In genomic region chr5:174313615-174314014, GRCh38 we compare ENCODE assay signal across 17 cellular contexts.
DNase-seq lines count a peak whose midpoint lies in the region; ATAC-seq, FAIRE-seq and TF ChIP-seq lines count a peak whose summit lies in the region.
"Had no signal": no experiment of that assay in that cellular context is flagged by ENCODE, and none has a peak within 500 bp of the region (broad histone marks: within the 10 kb centered on the region; RNA-seq: fewer than 3 reads in every experiment).

No MANE protein-coding gene starts in this region.

- H3K27ac ChIP-seq in trophoblast cell (ENCODE audit: low read depth, low read length) (no peak overlapping the region), upper lobe of right lung (no peak overlapping the region)
- H3K27ac ChIP-seq: BLaER1 had no signal

- no peak overlapping the region for H4K8ac ChIP-seq in trophoblast cell (ENCODE audit: low read depth, low read length)

- H2BK5ac ChIP-seq in trophoblast cell (ENCODE audit: low read depth, low read length, poor library complexity): no peak overlapping the region

- H3K79me2 ChIP-seq in trophoblast cell (ENCODE audit: control insufficient read depth, insufficient read depth, low read length, poor library complexity): no peaks in the 10 kb centered on the region

- WGBS in trophoblast cell (ENCODE audit: extremely low coverage, insufficient coverage, insufficient read length): no CpG with 5 or more reads among the region's 5 CpGs

- no peaks in the 10 kb centered on the region for H3K79me1 ChIP-seq in trophoblast cell (ENCODE audit: low read length)

- H3K18ac ChIP-seq in trophoblast cell (ENCODE audit: low read length): no peak overlapping the region

- no peak overlapping the region for H3K23ac ChIP-seq in trophoblast cell (ENCODE audit: low read length)

- H3K4me1 ChIP-seq in trophoblast cell (ENCODE audit: control insufficient read depth in 1 of 2, insufficient read depth in 2 of 2, low read length in 2 of 2): peaks cover 0 to 6% of the 10 kb centered on the region in 2 experiments
- no peaks in the 10 kb centered on the region for H3K4me1 ChIP-seq in upper lobe of right lung
- H3K4me1 ChIP-seq: HAP-1 had no signal

- H3K4me3 ChIP-seq in bronchial epithelial cell (ENCODE audit: low read depth, low read length) (no peak overlapping the region), trophoblast cell (ENCODE audit: low read depth, low read length) (peak overlapping the region; percentile 18), upper lobe of right lung (no peak overlapping the region)
- H3K4me3 ChIP-seq: BLaER1, HAP-1 had no signal

- H3K4me2 ChIP-seq in trophoblast cell (ENCODE audit: low read length): no peak overlapping the region
- H3K4me2 ChIP-seq: BLaER1 had no signal

- H3K4ac ChIP-seq in trophoblast cell (ENCODE audit: low read depth, low read length): no peak overlapping the region

- peak; percentile 13 for DNase-seq in activated CD8-positive, alpha-beta memory T cell treated with anti-CD3 and anti-CD28 coated beads, Interleukin-2, amount 50 U/mL, for 48 hours
- DNase-seq in activated CD8-positive, alpha-beta memory T cell treated with anti-CD3 and anti-CD28 coated beads for 24 hours: no peak
- DNase-seq in bronchial epithelial cell (ENCODE audit: low read depth) (no peak), trophoblast cell (no peak), upper lobe of right lung (peak; percentile 45), GM03348 (ENCODE audit: low spot score) (no peak), NCI-H1930 (lab: John Stamatoyannopoulos, UW) (no peak)
- DNase-seq: 8988T; CD4-positive, alpha-beta memory T cell; DMS153; DMS79; GDM1 had no signal

- intact Hi-C loops in upper lobe of right lung (cut with DNase I): loop anchor here (10.0 kb wide), 1 partner anchor 269 kb away; the partner anchor contains the start of gene NSG2

- H3K9ac ChIP-seq in trophoblast cell (ENCODE audit: low read length): no peak overlapping the region
- H3K9ac ChIP-seq: BLaER1 had no signal

- ATAC-seq in upper lobe of right lung: no peak
- ATAC-seq in GM21619 (IDR thresholded peaks at IDR 0.05; ENCODE audit: unreplicated experiment): no peak
- ATAC-seq: HepG2 had no signal

- no peak overlapping the region for H2AFZ ChIP-seq in trophoblast cell (ENCODE audit: insufficient read depth, low read length, poor library complexity)

- H3K27me3 ChIP-seq in bronchial epithelial cell (ENCODE audit: control insufficient read depth, insufficient read depth, low read length) (peaks cover 2% of the 10 kb centered on the region), trophoblast cell (ENCODE audit: insufficient read depth, low read length) (no peaks in the 10 kb centered on the region), upper lobe of right lung (peaks cover 21% of the 10 kb centered on the region)
- H3K27me3 ChIP-seq: BLaER1 had no signal

- H2BK12ac ChIP-seq in trophoblast cell (ENCODE audit: low read length): no peak overlapping the region

- no peak overlapping the region for H2BK120ac ChIP-seq in trophoblast cell (ENCODE audit: insufficient read depth, low read length, poor library complexity)

- H4K91ac ChIP-seq in trophoblast cell (ENCODE audit: low read depth, low read length): no peak overlapping the region

- FAIRE-seq in bronchial epithelial cell (lab: Jason Lieb, UNC): peak; percentile 64
- FAIRE-seq: H1, HepG2 had no signal

- H3K9me3 ChIP-seq in trophoblast cell (ENCODE audit: insufficient read depth, low read depth, low read length): peaks cover 2% of the 10 kb centered on the region
- no peaks in the 10 kb centered on the region for H3K9me3 ChIP-seq in upper lobe of right lung
- H3K9me3 ChIP-seq: BLaER1, HAP-1 had no signal

- no peak for TF ChIP-seq CTCF in bronchial epithelial cell (IDR thresholded peaks at IDR 0.05; ENCODE audit: insufficient read depth, low read length, severe bottlenecking)
- TF ChIP-seq CTCF in upper lobe of right lung (IDR thresholded peaks at IDR 0.05): no peak

- no peak overlapping the region for H3K14ac ChIP-seq in trophoblast cell (ENCODE audit: low read length)

- H4K12ac ChIP-seq in trophoblast cell (ENCODE audit: low read depth, low read length): no peak overlapping the region

- no peak overlapping the region for H2AK5ac ChIP-seq in trophoblast cell (ENCODE audit: low read length)

- H3K36me3 ChIP-seq in bronchial epithelial cell (ENCODE audit: control insufficient read depth, insufficient read depth, low read length) (no peaks in the 10 kb centered on the region), trophoblast cell (ENCODE audit: control insufficient read depth in 1 of 2, insufficient read depth in 2 of 2, low read length in 2 of 2) (no peaks in the 10 kb centered on the region), upper lobe of right lung (no peaks in the 10 kb centered on the region)
- H3K36me3 ChIP-seq: BLaER1, HAP-1 had no signal

Comparison
In these comparisons a context has a peak if more than half of its experiments do, and no peak if none do; other contexts are left out.
1. DNase-seq: peak in activated CD8-positive, alpha-beta memory T cell treated with anti-CD3 and anti-CD28 coated beads, Interleukin-2, amount 50 U/mL, for 48 hours (single experiment) and upper lobe of right lung (single experiment); none in activated CD8-positive, alpha-beta memory T cell treated with anti-CD3 and anti-CD28 coated beads for 24 hours (single experiment), bronchial epithelial cell (single experiment), trophoblast cell (0 of 2), GM03348 (single experiment) and NCI-H1930 (0 of 2).